Comparison of ENCODE assay signal across 8 cellular contexts in genomic region chr3:128112406-128112968, GRCh38. TPM values are rescaled to one million over a fixed set of nuclear protein-coding genes. Genes with fewer than 3 reads are reported as not detected.
DNase-seq lines count a peak whose midpoint lies in the region; ATAC-seq and TF ChIP-seq lines count a peak whose summit lies in the region.

No MANE protein-coding gene starts in this region.

- ATAC-seq in lower lobe of right lung (no peak), HG02588 (IDR thresholded peaks at IDR 0.05; ENCODE audit: unreplicated experiment) (no peak)

- peak overlapping the region; percentile 26 to 79 (median 56) for H3K4me3 Mint-ChIP-seq in immature natural killer cell

- peak overlapping the region; percentile 87 to 98 (median 94) for H3K27ac Mint-ChIP-seq in immature natural killer cell

- peaks cover 15 to 45% (median 42%) of the 10 kb centered on the region in 3 donors for H3K36me3 Mint-ChIP-seq in immature natural killer cell

- H3K4me1 Mint-ChIP-seq in immature natural killer cell: peaks cover 26 to 35% of the 10 kb centered on the region in 2 donors

- H3K9me3 ChIP-seq in lower lobe of right lung: no peaks in the 10 kb centered on the region

- no peaks in the 10 kb centered on the region for H3K9me3 Mint-ChIP-seq in immature natural killer cell

- peaks cover 76% of the 10 kb centered on the region for H3K36me3 ChIP-seq in lower lobe of right lung

- DNase-seq in EL (peak; percentile 94), MV-4-11 (lab: John Stamatoyannopoulos, UW) (peak; percentile 87), activated T-helper 1 cell treated with Interleukin-2 at 50 U/mL for 16 hours (ENCODE audit: low read depth) (peak; percentile 5), immature natural killer cell (peak; percentile 28 to 68 (median 40)), cerebellar cortex (ENCODE audit: low spot score) (no peak), lower lobe of right lung (no peak), caudate nucleus (lab: John Stamatoyannopoulos, UW) (no peak)

- H3K27me3 ChIP-seq in lower lobe of right lung (ENCODE audit: low read depth): no peaks in the 10 kb centered on the region

- H3K27me3 Mint-ChIP-seq in immature natural killer cell (ENCODE audit: low read depth in 3 of 3): no peaks in the 10 kb centered on the region

- no peak overlapping the region for H3K27ac ChIP-seq in lower lobe of right lung
- H3K27ac ChIP-seq in caudate nucleus (ENCODE audit: low read depth, low read length): no peak overlapping the region

- no peak for TF ChIP-seq CTCF in lower lobe of right lung (IDR thresholded peaks at IDR 0.05)

- H3K4me3 ChIP-seq in lower lobe of right lung: no peak overlapping the region

- intact Hi-C loops in lower lobe of right lung (cut with DNase I): no loop called here

- H3K4me1 ChIP-seq in lower lobe of right lung: no peaks in the 10 kb centered on the region

RNA-seq across cellular contexts. Expression of gene RUVBL1, which starts 11.1 kb away (rescaled TPM):
- 10 to 100 TPM; 34.8 to 45.3 (median 44.3) TPM for polyA plus RNA-seq in immature natural killer cell
- 21.4 TPM for total RNA-seq in lower lobe of right lung

RNA-seq across cellular contexts. Expression of gene EEFSEC, which starts 40.8 kb away (rescaled TPM):
- 10 to 100 TPM; 14.5 to 26.9 (median 26.1) TPM for polyA plus RNA-seq in immature natural killer cell
- 15.6 TPM for total RNA-seq in lower lobe of right lung

Comparison
In these comparisons a context has a peak if more than half of its experiments do, and no peak if none do; other contexts are left out.
1. DNase-seq: peak in EL (single experiment), MV-4-11 (single experiment), activated T-helper 1 cell treated with Interleukin-2 at 50 U/mL for 16 hours (single experiment) and immature natural killer cell (3 of 3); none in cerebellar cortex (single experiment), lower lobe of right lung (single experiment) and caudate nucleus (0 of 61).